In genomic region chr1:66182551-66183178, GRCh38 we compare ENCODE assay signal across 8 cellular contexts.
DNase-seq lines count a peak whose midpoint lies in the region; ATAC-seq and TF ChIP-seq lines count a peak whose summit lies in the region.

No MANE protein-coding gene starts in this region.

- DNase-seq in GM04503 (ENCODE audit: low read depth) = peak; percentile 73
- peak; percentile 99 for DNase-seq in SHP77 treated with DMSO at 0.1 percent for 48 hours (lab: John Stamatoyannopoulos, UW)
- DNase-seq in cardiac fibroblast (ENCODE audit: low read depth in 2 of 2) = peak; percentile 81 to 82
- DNase-seq in skeletal muscle cell (ENCODE audit: low read depth) = peak; percentile 62
- DNase-seq in SW 1271 (lab: John Stamatoyannopoulos, UW) = no peak
- no peak for DNase-seq in cortex of kidney (lab: John Stamatoyannopoulos, UW)
- DNase-seq in lower leg skin (ENCODE audit: low spot score in 2 of 2) = no peak

- no peak for TF ChIP-seq CTCF in cardiac fibroblast (IDR thresholded peaks at IDR 0.05; ENCODE audit: low read depth, low read length)
- no peak for TF ChIP-seq CTCF in lower leg skin (IDR thresholded peaks at IDR 0.05)

- ATAC-seq in HG02852 (IDR thresholded peaks at IDR 0.05; ENCODE audit: unreplicated experiment) = no peak

- WGBS in lower leg skin, 2 donors = 50 to 64% methylated on average over 3 of the region's 3 CpGs

- intact Hi-C loops in lower leg skin (cut with DNase I; ENCODE audit: low total_unique reads) = no loop called here

- H3K4me3 ChIP-seq in cardiac fibroblast (replicated peaks in 1 of 2; ENCODE audit: low read depth in 2 of 2, low read length in 2 of 2) = no peak overlapping the region
- H3K4me3 ChIP-seq in skeletal muscle cell (ENCODE audit: low read depth, low read length) = no peak overlapping the region
- H3K4me3 ChIP-seq in lower leg skin (ENCODE audit: low read depth, poor library complexity, severe bottlenecking) = no peak overlapping the region

- no peak for TF ChIP-seq POLR2A in lower leg skin (IDR thresholded peaks at IDR 0.05)

Comparison
In these comparisons a context has a peak if more than half of its experiments do, and no peak if none do; other contexts are left out.
1. DNase-seq: peak in GM04503 (single experiment), SHP77 treated with DMSO at 0.1 percent for 48 hours (single experiment), cardiac fibroblast (2 of 2) and skeletal muscle cell (single experiment); none in SW 1271 (0 of 2), cortex of kidney (single experiment) and lower leg skin (0 of 2).